ENCODE assay signal across 1 cellular context in genomic region chr11:76742912-76743311, GRCh38.
TF ChIP-seq lines count a peak whose summit lies in the region.

No MANE protein-coding gene starts in this region.

TF ChIP-seq in WTC11, 78 proteins besides CTCF, POLR2A, EP300 and RAD21 (continued from another document):
- TF ChIP-seq AFF4 (CRISPR knock-in tag; IDR thresholded peaks at IDR 0.05; ENCODE audit: borderline replicate concordance) (no peak), ERG (CRISPR knock-in tag; IDR thresholded peaks at IDR 0.05) (no peak), ZNF532 (CRISPR knock-in tag; IDR thresholded peaks at IDR 0.05; ENCODE audit: borderline replicate concordance) (no peak), NR1H2 (CRISPR knock-in tag; IDR thresholded peaks at IDR 0.05) (no peak)
